In genomic region chr1:26315874-26316850, GRCh38 we compare ENCODE assay signal across 2 cellular contexts.
TF ChIP-seq lines count a peak whose summit lies in the region.

No MANE protein-coding gene starts in this region.

TF ChIP-seq in GM23338, 12 proteins besides CTCF, POLR2A, EP300 and RAD21:
- no peak for TF ChIP-seq ETS1 (IDR thresholded peaks at IDR 0.05)
- no peak for TF ChIP-seq REST (IDR thresholded peaks at IDR 0.05; ENCODE audit: unreplicated experiment)
- no peak for TF ChIP-seq NANOG (IDR thresholded peaks at IDR 0.05; ENCODE audit: borderline replicate concordance)
- no peak for TF ChIP-seq ZNF331 (CRISPR knock-in tag; IDR thresholded peaks at IDR 0.05; ENCODE audit: low read depth)
- no peak for TF ChIP-seq CREB1 (CRISPR knock-in tag; IDR thresholded peaks at IDR 0.05; ENCODE audit: low read depth)
- no peak for TF ChIP-seq POLR2AphosphoS5 (IDR thresholded peaks at IDR 0.05; ENCODE audit: low read depth)
- TF ChIP-seq ZNF462 (CRISPR knock-in tag; IDR thresholded peaks at IDR 0.05) = no peak
- no peak for TF ChIP-seq EZH2 (IDR thresholded peaks at IDR 0.05; ENCODE audit: low read depth, unreplicated experiment)
- TF ChIP-seq EZH2phosphoT487 (IDR thresholded peaks at IDR 0.05; ENCODE audit: unreplicated experiment) = no peak
- TF ChIP-seq JUNB (IDR thresholded peaks at IDR 0.05; ENCODE audit: unreplicated experiment) = no peak
- no peak for TF ChIP-seq ZNF114 (CRISPR knock-in tag; IDR thresholded peaks at IDR 0.05)
- no peak for TF ChIP-seq STAT1 (IDR thresholded peaks at IDR 0.05; ENCODE audit: unreplicated experiment)
TF ChIP-seq in GM23338: peak in this region for 0.

TF ChIP-seq in SK-N-SH, 30 proteins besides CTCF, POLR2A, EP300 and RAD21:
- TF ChIP-seq FOXM1 (IDR thresholded peaks at IDR 0.05; ENCODE audit: low read depth) (no peak), CHD2 (IDR thresholded peaks at IDR 0.05; ENCODE audit: low read length, partially characterized antibody) (no peak), TEAD4 (IDR thresholded peaks at IDR 0.05; ENCODE audit: borderline replicate concordance, insufficient read depth) (no peak), JUND (IDR thresholded peaks at IDR 0.05) (no peak), RXRA (IDR thresholded peaks at IDR 0.05; ENCODE audit: borderline replicate concordance, low read depth) (no peak), ELF1 (IDR thresholded peaks at IDR 0.05) (no peak), POLR2AphosphoS5 (IDR thresholded peaks at IDR 0.05; ENCODE audit: low read depth, low read length) (no peak), TAF1 (IDR thresholded peaks at IDR 0.05; ENCODE audit: borderline replicate concordance, low read depth, low read length) (no peak), REST (IDR thresholded peaks at IDR 0.05; ENCODE audit: low read depth, low read length) (no peak), IRF3 (IDR thresholded peaks at IDR 0.05; ENCODE audit: low read depth, low read length) (no peak), RCOR1 (IDR thresholded peaks at IDR 0.05; ENCODE audit: low read length) (no peak), MXI1 (IDR thresholded peaks at IDR 0.05; ENCODE audit: low read depth, low read length) (no peak), PBX3 (IDR thresholded peaks at IDR 0.05) (no peak), MAX (IDR thresholded peaks at IDR 0.05; ENCODE audit: low read depth) (no peak), FOSL2 (IDR thresholded peaks at IDR 0.05; ENCODE audit: borderline replicate concordance, low read depth) (no peak), SIN3A (IDR thresholded peaks at IDR 0.05; ENCODE audit: borderline replicate concordance, low read depth, low read length) (no peak)
